Comparison of ENCODE assay signal across 1 cellular context in the genomic region with DNA sequence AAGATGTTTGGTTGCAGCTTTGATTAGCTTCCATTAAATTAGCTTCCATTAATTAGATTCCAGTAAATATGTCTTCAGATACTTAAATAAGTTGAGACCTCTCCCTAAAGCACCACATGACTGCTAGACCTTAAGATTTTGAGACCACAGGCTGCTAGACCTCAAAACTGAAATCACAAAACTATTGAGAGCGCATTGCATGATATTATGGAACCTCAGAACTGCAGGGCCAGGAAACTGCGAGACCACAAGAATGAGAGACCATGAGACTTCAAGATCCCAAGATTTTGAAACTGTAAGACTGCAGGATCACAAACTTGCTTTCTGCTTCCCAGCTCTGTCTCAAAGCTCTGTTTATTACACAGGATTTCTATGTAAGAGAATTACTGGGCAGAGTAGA.
TF ChIP-seq lines count a peak whose summit lies in the region.

No MANE protein-coding gene starts in this region.

TF ChIP-seq in GM12878, 131 proteins besides CTCF, POLR2A, EP300 and RAD21 (continued from another document):
- TF ChIP-seq ZNF622 (IDR thresholded peaks at IDR 0.05) (no peak), STAT3 (IDR thresholded peaks at IDR 0.05; ENCODE audit: low read depth, low read length) (no peak), BACH1 (IDR thresholded peaks at IDR 0.05; ENCODE audit: borderline replicate concordance) (no peak)
TF ChIP-seq in GM12878: peak in this region for 0.
